ENCODE assay signal across 8 cellular contexts in the genomic region with DNA sequence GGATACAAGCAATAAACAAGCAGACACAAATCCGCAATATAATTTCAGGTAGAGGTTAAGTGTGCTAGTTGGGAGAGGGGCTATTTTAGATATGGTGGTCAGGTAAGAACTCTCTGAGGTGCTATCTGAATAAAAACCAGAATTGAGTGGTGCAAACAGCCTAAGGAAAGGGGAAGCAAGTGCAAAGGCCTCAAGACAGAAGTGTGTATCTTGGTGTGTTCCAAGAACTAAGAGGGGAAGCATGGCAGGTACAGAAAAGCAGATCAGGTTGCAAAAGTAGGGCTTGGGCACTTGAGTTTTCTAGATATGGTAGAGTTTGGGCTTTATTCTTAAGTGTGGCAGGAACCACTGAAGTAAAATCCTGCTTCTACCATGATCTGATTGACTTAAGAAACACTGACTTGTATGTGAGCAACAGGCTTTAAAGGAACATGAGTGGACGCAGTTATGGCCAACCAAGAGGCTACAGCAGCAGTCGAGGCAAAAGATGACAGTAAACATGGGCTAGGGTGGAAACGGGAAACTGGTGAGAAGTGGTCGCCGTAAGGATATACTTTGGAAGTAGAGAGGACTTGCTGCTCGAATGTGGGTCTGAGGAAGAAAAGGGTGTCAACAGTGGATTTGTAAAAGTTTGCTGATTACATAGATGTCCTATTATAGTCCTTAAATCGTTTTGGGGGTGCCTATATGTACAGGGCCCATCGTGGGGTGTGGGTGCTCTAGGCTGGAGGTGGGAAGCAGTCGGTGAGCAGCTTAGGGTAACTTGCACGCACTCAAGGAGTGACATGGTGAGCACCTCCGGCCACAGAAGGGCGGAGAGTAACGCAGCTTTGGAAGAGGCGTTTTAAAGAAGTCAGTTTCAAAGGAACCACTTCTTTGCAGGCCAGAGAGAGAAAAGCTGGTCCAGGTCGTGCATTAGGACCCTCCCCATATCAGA. TPM values are rescaled to one million over a fixed set of nuclear protein-coding genes. Genes with fewer than 3 reads are reported as not detected.
A peak's percentile ranks its signal among the peaks of the same experiment; 100 is the strongest.
DNase-seq lines count a peak whose midpoint lies in the region; ATAC-seq and TF ChIP-seq lines count a peak whose summit lies in the region.

No MANE protein-coding gene starts in this region.

- peak overlapping the region; percentile 99 for H3K4me2 ChIP-seq in OCI-LY3 (ENCODE audit: low read length)
- peak overlapping the region; percentile 95 for H3K4me2 ChIP-seq in hepatocyte

- H3K36me3 Mint-ChIP-seq in activated naive CD8-positive, alpha-beta T cell treated with anti-CD3 and anti-CD28 coated beads, Interleukin-2, amount 50 U/mL, for 24 hours (ENCODE audit: low read depth), result peaks cover 26% of the 10 kb centered on the region

- DNase-seq in A673 (ENCODE audit: low spot score) (peak; percentile 11), hepatocyte (ENCODE audit: low spot score) (peak; percentile 34), NCI-H1105 treated with DMSO at 0.1 percent for 48 hours (lab: John Stamatoyannopoulos, UW) (no peak)
- peak; percentile 37 for DNase-seq in activated naive CD8-positive, alpha-beta T cell treated with anti-CD3 and anti-CD28 coated beads, Interleukin-2, amount 50 U/mL, for 24 hours

- WGBS in hepatocyte (ENCODE audit: low lambda C conversion rate, missing lambda C conversion rate), result 11% methylated on average over 16 of the region's 16 CpGs

- peak overlapping the region; percentile 92 for H3K4me3 Mint-ChIP-seq in activated naive CD8-positive, alpha-beta T cell treated with anti-CD3 and anti-CD28 coated beads, Interleukin-2, amount 50 U/mL, for 24 hours

- H3K4me3 ChIP-seq in A673 (ENCODE audit: low read depth, low read length, poor library complexity, severe bottlenecking), result peak overlapping the region; percentile 80
- H3K4me3 ChIP-seq in OCI-LY3 (ENCODE audit: low read length), result peak overlapping the region; percentile 89
- peak overlapping the region; percentile 88 for H3K4me3 ChIP-seq in hepatocyte
- peak overlapping the region; percentile 88 to 100 (median 94) for H3K4me3 ChIP-seq in skeletal muscle tissue (ENCODE audit: low read length in 3 of 3)

- intact Hi-C loops in A673 (cut with micrococcal nuclease; ENCODE audit: unreplicated experiment), result no loop called here

- CTCF ChIA-PET in A673 (lab: Charles Lee), result interaction anchor here (1.1 kb wide), 1 partner anchor 46 kb away, joined by 3 read pairs; no protein-coding TSS in a partner anchor

- peak overlapping the region; percentile 73 for H3K27ac ChIP-seq in A673 (ENCODE audit: low read depth, low read length, poor library complexity, severe bottlenecking)
- H3K27ac ChIP-seq in OCI-LY3 (ENCODE audit: low read length), result peak overlapping the region; percentile 70
- H3K27ac ChIP-seq in hepatocyte, result peak overlapping the region; percentile 81
- peak overlapping the region; percentile 49 for H3K27ac ChIP-seq in skeletal muscle tissue (ENCODE audit: low read depth, low read length)

- H3K9me3 ChIP-seq in A673 (ENCODE audit: low read depth, low read length, poor library complexity, severe bottlenecking) (no peaks in the 10 kb centered on the region), OCI-LY3 (ENCODE audit: insufficient read depth, low read length) (no peaks in the 10 kb centered on the region), hepatocyte (ENCODE audit: low read depth) (no peaks in the 10 kb centered on the region), skeletal muscle tissue (ENCODE audit: control insufficient read depth in 3 of 3, low read length in 3 of 3) (no peaks in the 10 kb centered on the region)

- TF ChIP-seq CTCF in A673 (conservative IDR thresholded peaks at IDR 0.05; ENCODE audit: low read depth, low read length), result no peak
- TF ChIP-seq CTCF in OCI-LY3 (IDR thresholded peaks at IDR 0.05; ENCODE audit: low read depth, low read length), result no peak
- no peak for TF ChIP-seq CTCF in hepatocyte (IDR thresholded peaks at IDR 0.05; ENCODE audit: poor library complexity)

- H3K27me3 ChIP-seq in A673 (replicated peaks; ENCODE audit: insufficient read depth, low read depth, low read length, poor library complexity) (no peaks in the 10 kb centered on the region), OCI-LY3 (ENCODE audit: low read depth, low read length) (no peaks in the 10 kb centered on the region), hepatocyte (no peaks in the 10 kb centered on the region), skeletal muscle tissue (ENCODE audit: control insufficient read depth in 3 of 3, insufficient read depth in 3 of 3, low read length in 3 of 3) (no peaks in the 10 kb centered on the region)

- peaks cover 14% of the 10 kb centered on the region for H4K20me1 ChIP-seq in OCI-LY3 (ENCODE audit: insufficient read depth, low read length)
- H4K20me1 ChIP-seq in hepatocyte (ENCODE audit: insufficient read depth, poor library complexity, severe bottlenecking), result no peaks in the 10 kb centered on the region

- peaks cover 46% of the 10 kb centered on the region for H3K79me2 ChIP-seq in OCI-LY3 (ENCODE audit: low read length)
- peaks cover 46% of the 10 kb centered on the region for H3K79me2 ChIP-seq in hepatocyte

- POLR2A ChIA-PET in A673 (lab: Charles Lee; ENCODE audit: low non-redundant PET), result no interaction called here

- BruUV-seq in A673 (replicated peaks; lab: Mats Ljungman, UMichigan), result TSS peak; percentile 58

- H3K36me3 ChIP-seq in A673 (ENCODE audit: insufficient read depth, low read length, poor library complexity, severe bottlenecking) (peaks cover 19% of the 10 kb centered on the region), OCI-LY3 (replicated peaks; ENCODE audit: low read depth, low read length) (peaks cover 31% of the 10 kb centered on the region), hepatocyte (replicated peaks; ENCODE audit: insufficient read depth, low read depth) (no peaks in the 10 kb centered on the region), skeletal muscle tissue (ENCODE audit: control insufficient read depth in 3 of 3, insufficient read depth in 3 of 3, low read length in 3 of 3) (peaks cover 7 to 12% (median 10%) of the 10 kb centered on the region in 3 donors)

- no peaks in the 10 kb centered on the region for H3K9me3 Mint-ChIP-seq in activated naive CD8-positive, alpha-beta T cell treated with anti-CD3 and anti-CD28 coated beads, Interleukin-2, amount 50 U/mL, for 24 hours

- peaks cover 8% of the 10 kb centered on the region for H3K4me1 ChIP-seq in A673 (ENCODE audit: insufficient read depth, low read length, poor library complexity, severe bottlenecking)
- H3K4me1 ChIP-seq in OCI-LY3 (ENCODE audit: low read length), result peaks cover 15% of the 10 kb centered on the region
- peaks cover 16% of the 10 kb centered on the region for H3K4me1 ChIP-seq in hepatocyte (ENCODE audit: insufficient read depth)
- peaks cover 11 to 22% (median 13%) of the 10 kb centered on the region in 3 donors for H3K4me1 ChIP-seq in skeletal muscle tissue (ENCODE audit: control insufficient read depth in 3 of 3, insufficient read depth in 3 of 3, low read length in 3 of 3)

- H3K9ac ChIP-seq in OCI-LY3 (ENCODE audit: low read length), result peak overlapping the region; percentile 96
- peak overlapping the region; percentile 87 to 99 (median 97) for H3K9ac ChIP-seq in skeletal muscle tissue (ENCODE audit: low read depth in 1 of 3, low read length in 3 of 3)

- peak overlapping the region; percentile 96 for H3K27ac Mint-ChIP-seq in activated naive CD8-positive, alpha-beta T cell treated with anti-CD3 and anti-CD28 coated beads, Interleukin-2, amount 50 U/mL, for 24 hours

- ATAC-seq in GM18517 (IDR thresholded peaks at IDR 0.05; ENCODE audit: unreplicated experiment) (peak; percentile 39), HG02943 (IDR thresholded peaks at IDR 0.05; ENCODE audit: low read depth, unreplicated experiment) (peak; percentile 62)
- peak; percentile 68 for ATAC-seq in activated naive CD8-positive, alpha-beta T cell treated with anti-CD3 and anti-CD28 coated beads, Interleukin-2, amount 50 U/mL, for 24 hours

- H2AFZ ChIP-seq in OCI-LY3 (ENCODE audit: low read depth, low read length), result peak overlapping the region; percentile 87
- peak overlapping the region; percentile 90 for H2AFZ ChIP-seq in hepatocyte

- H3K27me3 Mint-ChIP-seq in activated naive CD8-positive, alpha-beta T cell treated with anti-CD3 and anti-CD28 coated beads, Interleukin-2, amount 50 U/mL, for 24 hours, result no peaks in the 10 kb centered on the region

- peaks cover 41% of the 10 kb centered on the region for H3K4me1 Mint-ChIP-seq in activated naive CD8-positive, alpha-beta T cell treated with anti-CD3 and anti-CD28 coated beads, Interleukin-2, amount 50 U/mL, for 24 hours

- no peaks in the 10 kb centered on the region for H3K9me2 ChIP-seq in hepatocyte (replicated peaks; ENCODE audit: insufficient read depth)

RNA-seq across cellular contexts. Expression of a gene that starts 0.7 kb away (rescaled TPM):
- total RNA-seq in A673 (2021), result 8.0 and 9.0 TPM in 2 replicates
- total RNA-seq in hepatocyte, result 21.5 and 25.3 TPM in 2 replicates
- polyA plus RNA-seq in hepatocyte, result 7.8 and 8.6 TPM in 2 replicates
- total RNA-seq in skeletal muscle tissue, result 12.0 TPM

RNA-seq across cellular contexts. Expression of a gene that starts 6.4 kb away (rescaled TPM):
- 7.2 and 8.3 TPM in 2 replicates for total RNA-seq in A673 (2021)
- total RNA-seq in hepatocyte, result 12.3 and 12.9 TPM in 2 replicates
- 5.6 and 5.7 TPM in 2 replicates for polyA plus RNA-seq in hepatocyte
- 6.3 TPM for total RNA-seq in skeletal muscle tissue
